8 cellular contexts compared by ENCODE assay signal in the genomic region with DNA sequence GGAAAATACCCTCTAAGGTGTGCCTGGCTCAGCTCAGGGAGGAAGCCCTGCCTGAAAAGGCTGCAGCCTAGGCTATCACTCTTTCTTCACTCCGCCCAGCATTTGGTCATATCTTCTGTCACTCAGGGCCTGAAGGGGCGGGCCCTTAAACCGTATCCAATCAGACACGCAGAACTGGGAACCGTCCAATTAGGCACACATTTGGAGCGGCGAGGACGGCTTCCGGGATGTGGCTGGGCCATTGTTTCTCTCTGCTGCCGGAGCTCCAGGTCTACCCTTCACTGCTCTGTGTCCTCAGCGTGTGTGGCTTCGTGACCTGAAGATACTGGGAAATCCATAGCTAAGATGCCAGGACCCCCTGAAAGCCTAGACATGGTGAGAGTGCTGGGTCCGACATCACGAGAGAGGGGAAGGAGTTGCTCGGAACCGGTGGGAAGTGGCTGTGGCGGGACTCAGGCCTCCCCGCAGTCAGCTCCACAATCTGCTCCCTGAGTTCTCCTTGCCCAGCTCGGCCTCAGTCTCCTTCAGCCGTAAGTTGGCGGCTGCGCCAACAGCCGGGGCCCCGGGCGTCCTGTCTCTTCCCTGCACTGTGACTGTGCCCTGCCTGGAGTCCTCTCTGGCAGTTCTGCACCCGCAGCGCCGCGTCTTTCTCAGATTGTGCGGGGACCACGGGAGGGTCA. TPM values are rescaled to one million over a fixed set of nuclear protein-coding genes. Genes with fewer than 3 reads are reported as not detected.
DNase-seq lines count a peak whose midpoint lies in the region; ATAC-seq and TF ChIP-seq lines count a peak whose summit lies in the region.

A gene (plus strand): TSS at position 241 of the 680 bp plus-strand sequence. CDS start 105 bp downstream, at position 346.

- H3K4me3 Mint-ChIP-seq in type B pancreatic cell: peak within 1 kb of the TSS; percentile 99

- H3K9me3 Mint-ChIP-seq in type B pancreatic cell: no peaks in the 10 kb centered on the region

- H3K27ac Mint-ChIP-seq in type B pancreatic cell: peak within 1 kb of the TSS; percentile 98

- ATAC-seq in HG02642 (IDR thresholded peaks at IDR 0.05; ENCODE audit: poor library complexity, unreplicated experiment): peak; percentile 100
- peak; percentile 100 for ATAC-seq in left cardiac atrium

- no peaks in the 10 kb centered on the region for H3K27me3 Mint-ChIP-seq in type B pancreatic cell

- intact Hi-C loops in T-helper 1 cell treated with Interleukin-12 subunit alpha and Interleukin-12 subunit beta and Interleukin-4 antibody, amounts not matched to agents 30 ng/mL and 1 ng/mL, for 36 hours (cut with micrococcal nuclease): loop anchor here (1.0 to 5.0 kb wide), 14 partner anchors 39 to 1530 kb away; a partner anchor contains a TSS
- intact Hi-C loops in left cardiac atrium (cut with DNase I): loop anchor here in 1 of 2 donors (10.0 kb wide), 1 partner anchor 832 kb away; a partner anchor contains a TSS
- intact Hi-C loops in posterior cingulate gyrus (cut with DNase I): loop anchor here (2.0 kb wide), 2 partner anchors 38 to 68 kb away; a partner anchor contains a TSS

- H3K4me3 ChIP-seq in GM12865 (ENCODE audit: low read depth, low read length): peak within 1 kb of the TSS; percentile 63

- TF ChIP-seq CTCF in GM12865 (IDR thresholded peaks at IDR 0.05; ENCODE audit: insufficient read depth, low read depth, low read length, missing control alignments): no peak
- TF ChIP-seq CTCF in type B pancreatic cell (conservative IDR thresholded peaks at IDR 0.05): no peak

- peaks cover 4% of the 10 kb centered on the region for H3K4me1 Mint-ChIP-seq in type B pancreatic cell (ENCODE audit: unreplicated experiment)

- H3K36me3 Mint-ChIP-seq in type B pancreatic cell: peaks cover 29% of the 10 kb centered on the region

- DNase-seq in GM12865 (ENCODE audit: low read depth) (peak; percentile 93), NCI-H128 (lab: John Stamatoyannopoulos, UW; ENCODE audit: unreplicated experiment) (peak; percentile 85), amniotic stem cell (lab: John Stamatoyannopoulos, UW) (peak; percentile 94), left cardiac atrium (peak; percentile 96), posterior cingulate gyrus (peak; percentile 87 to 99 (median 94)), type B pancreatic cell (ENCODE audit: extremely low spot score, unreplicated experiment) (peak; percentile 88)

RNA-seq across cellular contexts. Expression of the gene that starts here (rescaled TPM):
- total RNA-seq in T-helper 1 cell treated with Interleukin-12 subunit alpha and Interleukin-12 subunit beta and Interleukin-4 antibody, amounts not matched to agents 30 ng/mL and 1 ng/mL, for 36 hours: 16.6 and 18.0 TPM in 2 replicates
- 10 to 100 TPM; 11.5 to 11.8 TPM for total RNA-seq in left cardiac atrium
- 27.9 and 33.0 TPM in 2 replicates for total RNA-seq in type B pancreatic cell (ENCODE audit: low replicate concordance)

Comparison
In these comparisons a context has a peak if more than half of its experiments do, and no peak if none do; other contexts are left out.
1. Peak in every context shown above with its lines: DNase-seq, ATAC-seq and H3K4me3 ChIP-seq.